ENCODE assay signal across 1 cellular context in genomic region chr19:33176670-33177416, GRCh38.
A peak's percentile ranks its signal among the peaks of the same experiment; 100 is the strongest.
TF ChIP-seq lines count a peak whose summit lies in the region.

No MANE protein-coding gene starts in this region.

TF ChIP-seq in HepG2, 621 proteins besides CTCF, POLR2A, EP300 and RAD21 (continued from another document and continues in another):
- 0 out of 2 replicates have a peak, but pooled peaks have one; percentile 19 for TF ChIP-seq ZFP90 (CRISPR knock-in tag; IDR thresholded peaks at IDR 0.05; ENCODE audit: borderline replicate concordance)
- peak; percentile 59; the same call in 1 of the 2 replicates for TF ChIP-seq ESRRA (CRISPR knock-in tag; IDR thresholded peaks at IDR 0.05; ENCODE audit: low read depth)
- no peak for TF ChIP-seq CHD4 (IDR thresholded peaks at IDR 0.05; ENCODE audit: borderline replicate concordance, low read length)
- TF ChIP-seq YY1 (IDR thresholded peaks at IDR 0.05; ENCODE audit: insufficient read depth, insufficient replicate concordance, low read depth, low read length), result peak; percentile 25
- no peak for TF ChIP-seq REXO4 (CRISPR knock-in tag; IDR thresholded peaks at IDR 0.05; ENCODE audit: borderline replicate concordance)
- TF ChIP-seq NR1H2 (CRISPR knock-in tag; IDR thresholded peaks at IDR 0.05; ENCODE audit: borderline replicate concordance, low read depth), result no peak
- TF ChIP-seq HOXA7 (CRISPR knock-in tag; IDR thresholded peaks at IDR 0.05), result no peak
- TF ChIP-seq GLI4 (CRISPR knock-in tag; IDR thresholded peaks at IDR 0.05; ENCODE audit: borderline replicate concordance), result no peak
- TF ChIP-seq MED13 (CRISPR knock-in tag; IDR thresholded peaks at IDR 0.05), result peak; percentile 51; the same call in 1 of the 2 replicates
- TF ChIP-seq SUZ12 (IDR thresholded peaks at IDR 0.05; ENCODE audit: low read depth, low read length), result no peak
- 0 out of 2 replicates have a peak, but pooled peaks have one; percentile 47 for TF ChIP-seq WIZ (CRISPR knock-in tag; IDR thresholded peaks at IDR 0.05)
- peak; percentile 0; the same call in 1 of the 2 replicates for TF ChIP-seq ZSCAN5A (CRISPR knock-in tag; IDR thresholded peaks at IDR 0.05; ENCODE audit: borderline replicate concordance)
- TF ChIP-seq ZNF609 (CRISPR knock-in tag; IDR thresholded peaks at IDR 0.05; ENCODE audit: borderline replicate concordance), result peak; percentile 37; the same call in 1 of the 2 replicates
- TF ChIP-seq ZNF44 (CRISPR knock-in tag; IDR thresholded peaks at IDR 0.05), result no peak
- no peak; the same call in 1 of the 2 replicates for TF ChIP-seq CREB3 (CRISPR knock-in tag; IDR thresholded peaks at IDR 0.05)
- TF ChIP-seq ARNT (IDR thresholded peaks at IDR 0.05), result no peak
- no peak; the same call in 1 of the 2 replicates for TF ChIP-seq MAX (IDR thresholded peaks at IDR 0.05)
- TF ChIP-seq ZC3H4 (CRISPR knock-in tag; IDR thresholded peaks at IDR 0.05; ENCODE audit: borderline replicate concordance), result no peak
- TF ChIP-seq STAG1 (CRISPR knock-in tag; IDR thresholded peaks at IDR 0.05), result no peak
- TF ChIP-seq ZNF709 (CRISPR knock-in tag; IDR thresholded peaks at IDR 0.05), result 0 out of 2 replicates have a peak, but pooled peaks have one; percentile 29
- TF ChIP-seq DDIT3 (CRISPR knock-in tag; IDR thresholded peaks at IDR 0.05), result no peak
- TF ChIP-seq TAF1 (CRISPR knock-in tag; IDR thresholded peaks at IDR 0.05), result peak; percentile 92
- TF ChIP-seq ZNF740 (CRISPR knock-in tag; IDR thresholded peaks at IDR 0.05), result no peak
- peak; percentile 80 for TF ChIP-seq ZNF687 (CRISPR knock-in tag; IDR thresholded peaks at IDR 0.05)
- TF ChIP-seq ZNF333 (CRISPR knock-in tag; IDR thresholded peaks at IDR 0.05; ENCODE audit: borderline replicate concordance), result peak; percentile 42; the same call in 1 of the 2 replicates
- peak; percentile 74; the same call in 1 of the 2 replicates for TF ChIP-seq POGZ (CRISPR knock-in tag; IDR thresholded peaks at IDR 0.05)
- TF ChIP-seq RFX5 (IDR thresholded peaks at IDR 0.05; ENCODE audit: low read depth, low read length), result no peak
- TF ChIP-seq KLF13 (CRISPR knock-in tag; IDR thresholded peaks at IDR 0.05), result no peak
- TF ChIP-seq ZC3H13 (CRISPR knock-in tag; IDR thresholded peaks at IDR 0.05), result peak; percentile 15; the same call in 1 of the 2 replicates
- TF ChIP-seq POLR2AphosphoS2 (IDR thresholded peaks at IDR 0.05; ENCODE audit: low read depth, low read length), result no peak
- peak; percentile 84; the same call in 1 of the 2 replicates for TF ChIP-seq GZF1 (CRISPR knock-in tag; IDR thresholded peaks at IDR 0.05)
- no peak for TF ChIP-seq ZFAT (CRISPR knock-in tag; conservative IDR thresholded peaks at IDR 0.05)
- no peak for TF ChIP-seq ZNF780A (CRISPR knock-in tag; IDR thresholded peaks at IDR 0.05)
- TF ChIP-seq ATF6 (CRISPR knock-in tag; conservative IDR thresholded peaks at IDR 0.05), result no peak; the same call in 1 of the 2 replicates
- TF ChIP-seq FLYWCH1 (CRISPR knock-in tag; IDR thresholded peaks at IDR 0.05), result no peak
- TF ChIP-seq AHDC1 (CRISPR knock-in tag; IDR thresholded peaks at IDR 0.05; ENCODE audit: borderline replicate concordance), result peak; percentile 78
- no peak; the same call in none of the 2 replicates for TF ChIP-seq BRCA1 (CRISPR knock-in tag; IDR thresholded peaks at IDR 0.05)
